In the genomic region with DNA sequence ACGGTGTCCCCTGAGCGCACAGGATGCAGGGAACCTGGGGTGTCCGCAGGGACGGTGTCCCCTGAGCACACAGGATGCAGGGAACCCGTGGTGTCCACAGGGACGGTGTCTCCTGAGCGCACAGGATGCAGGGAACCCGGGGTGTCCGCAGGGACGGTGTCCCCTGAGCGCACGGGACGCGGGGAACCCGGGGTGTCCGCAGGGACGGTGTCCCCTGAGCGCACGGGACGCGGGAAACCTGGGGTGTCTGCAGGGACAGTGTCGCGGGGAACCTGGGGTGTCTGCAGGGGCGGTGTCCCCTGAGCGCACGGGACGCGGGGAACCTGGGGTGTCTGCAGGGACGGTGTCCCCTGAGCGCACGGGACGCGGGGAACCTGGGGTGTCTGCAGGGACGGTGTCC, we compare ENCODE assay signal across 1 cellular context. TPM values are rescaled to one million over a fixed set of nuclear protein-coding genes. Genes with fewer than 3 reads are reported as not detected.
"Had no signal": no experiment of that assay in that cellular context is flagged by ENCODE, and none has a peak within 500 bp of the region (broad histone marks: within the 10 kb centered on the region; RNA-seq: fewer than 3 reads in every experiment).

No MANE protein-coding gene starts in this region.

RNA-seq across cellular contexts. Expression of a gene that starts 47.6 kb away (rescaled TPM):
- total RNA-seq: G401 had no signal
